20 cellular contexts compared by ENCODE assay signal in genomic region chr18:77344777-77345507, GRCh38.
DNase-seq lines count a peak whose midpoint lies in the region; ATAC-seq and TF ChIP-seq lines count a peak whose summit lies in the region.
"Had no signal": no experiment of that assay in that cellular context is flagged by ENCODE, and none has a peak within 500 bp of the region (broad histone marks: within the 10 kb centered on the region; RNA-seq: fewer than 3 reads in every experiment).

No MANE protein-coding gene starts in this region.

- H3K36me3 Mint-ChIP-seq in GM23338 (ENCODE audit: low read depth) (no peaks in the 10 kb centered on the region), T-helper 17 cell (ENCODE audit: low read depth) (no peaks in the 10 kb centered on the region)
- H3K36me3 Mint-ChIP-seq: CD8-positive, alpha-beta T cell had no signal

- 0 out of 2 replicates have a peak, but pooled peaks cover 3% of the 10 kb centered on the region for H3K36me3 ChIP-seq in GM23338 (ENCODE audit: insufficient read depth)
- H3K36me3 ChIP-seq: HAP-1 had no signal

- no peaks in the 10 kb centered on the region for H4K20me1 ChIP-seq in GM23338 (replicated peaks; ENCODE audit: insufficient read depth)

- H3K27ac Mint-ChIP-seq in GM23338 (no peak overlapping the region), T-helper 17 cell (peak overlapping the region; percentile 56)
- H3K27ac Mint-ChIP-seq: CD8-positive, alpha-beta T cell had no signal

- H3K9me2 ChIP-seq in GM23338 (ENCODE audit: insufficient read depth) = no peaks in the 10 kb centered on the region

- 0 out of 2 replicates have a peak overlapping the region, but pooled peaks have one; percentile 10 for H2AFZ ChIP-seq in GM23338

- H3K4me3 Mint-ChIP-seq in GM23338 (no peak overlapping the region), T-helper 17 cell (no peak overlapping the region)
- H3K4me3 Mint-ChIP-seq: CD8-positive, alpha-beta T cell had no signal

- no peaks in the 10 kb centered on the region for H3F3A ChIP-seq in GM23338 (replicated peaks; ENCODE audit: low read depth)

- peaks cover 6% of the 10 kb centered on the region for H3K9me3 Mint-ChIP-seq in GM23338
- H3K9me3 Mint-ChIP-seq: CD8-positive, alpha-beta T cell had no signal

- H3K4me1 ChIP-seq in GM23338 (ENCODE audit: insufficient read depth) = no peaks in the 10 kb centered on the region
- H3K4me1 ChIP-seq: HAP-1 had no signal

- no peak overlapping the region for H3K4me3 ChIP-seq in GM23338
- H3K4me3 ChIP-seq: HAP-1 had no signal

- intact Hi-C loops in left ventricle myocardium superior (cut with micrococcal nuclease) = no loop called here

- H3K9me3 ChIP-seq in T-helper 17 cell (ENCODE audit: control insufficient read depth, low read length, poor library complexity, severe bottlenecking) = no peaks in the 10 kb centered on the region
- H3K9me3 ChIP-seq: HAP-1 had no signal

- H3K4me2 ChIP-seq in GM23338 = no peak overlapping the region
- H3K4me2 ChIP-seq: KMS-11 had no signal

- H3K4me1 Mint-ChIP-seq in GM23338 (peaks cover 8% of the 10 kb centered on the region), T-helper 17 cell (no peaks in the 10 kb centered on the region)

- no peak for DNase-seq in GM23338 (ENCODE audit: low spot score)
- no peak for DNase-seq in T-helper 17 cell
- DNase-seq in left ventricle myocardium superior = peak; percentile 44
- DNase-seq in stimulated activated CD4-positive, alpha-beta T cell treated with anti-CD3 and anti-CD28 coated beads, Interleukin-4, amount 100 ng/mL, for 24 hours = no peak
- DNase-seq in cortex of kidney (lab: John Stamatoyannopoulos, UW) = no peak
- no peak for DNase-seq in activated gamma-delta T cell treated with Interleukin-2 at 50 U/mL for 16 hours
- DNase-seq in HK-2 (ENCODE audit: unreplicated experiment) = no peak
- DNase-seq: C1 segment of cervical spinal cord; CD8-positive, alpha-beta T cell; GDM1; IMR-90; MV-4-11; NCI-H1105 treated with DMSO at 0.1 percent for 48 hours; NCI-H2081; NCI-H2171 treated with DMSO at 0.1 percent for 48 hours; NCI-H524 treated with DMSO at 0.1 percent for 48 hours; NCI-H82; SHP77 had no signal

- no peak overlapping the region for H3K27ac ChIP-seq in GM23338 (ENCODE audit: low read depth)
- H3K27ac ChIP-seq: KMS-11 had no signal

- TF ChIP-seq CTCF in GM23338 (conservative IDR thresholded peaks at IDR 0.05; ENCODE audit: low read depth in 2 of 2) = no peak

- H3K27me3 ChIP-seq in GM23338 (ENCODE audit: insufficient read depth) = no peaks in the 10 kb centered on the region

- no peaks in the 10 kb centered on the region for H3K79me2 ChIP-seq in GM23338 (replicated peaks; ENCODE audit: insufficient read depth)

- ATAC-seq in GM23338 (no peak), T-helper 17 cell (no peak), left ventricle myocardium superior (peak; percentile 59)
- ATAC-seq: CD8-positive, alpha-beta T cell had no signal

- H3K27me3 Mint-ChIP-seq in GM23338 (ENCODE audit: insufficient read depth, low read depth, poor library complexity) = peaks cover 4% of the 10 kb centered on the region
- peaks cover 20% of the 10 kb centered on the region for H3K27me3 Mint-ChIP-seq in T-helper 17 cell

TF ChIP-seq in GM23338, 12 proteins besides CTCF, POLR2A, EP300 and RAD21 (continues in another document):
- no peak for TF ChIP-seq EZH2phosphoT487 (IDR thresholded peaks at IDR 0.05; ENCODE audit: unreplicated experiment)
- TF ChIP-seq REST (IDR thresholded peaks at IDR 0.05; ENCODE audit: unreplicated experiment) = no peak
- TF ChIP-seq ZNF114 (CRISPR knock-in tag; IDR thresholded peaks at IDR 0.05) = no peak
- no peak for TF ChIP-seq POLR2AphosphoS5 (IDR thresholded peaks at IDR 0.05; ENCODE audit: low read depth)
- no peak for TF ChIP-seq CREB1 (CRISPR knock-in tag; IDR thresholded peaks at IDR 0.05; ENCODE audit: low read depth)
- TF ChIP-seq STAT1 (IDR thresholded peaks at IDR 0.05; ENCODE audit: unreplicated experiment) = no peak
- no peak for TF ChIP-seq ZNF462 (CRISPR knock-in tag; IDR thresholded peaks at IDR 0.05)
- no peak for TF ChIP-seq NANOG (IDR thresholded peaks at IDR 0.05; ENCODE audit: borderline replicate concordance)
